Comparison of ENCODE assay signal across 1 cellular context in genomic region chr6:3410385-3411360, GRCh38.
TF ChIP-seq lines count a peak whose summit lies in the region.

No MANE protein-coding gene starts in this region.

TF ChIP-seq in K562, 482 proteins besides CTCF, POLR2A, EP300 and RAD21 (continued from another document and continues in another):
- TF ChIP-seq PBX2 (CRISPR knock-in tag; IDR thresholded peaks at IDR 0.05; ENCODE audit: low read depth) (no peak), PBX2 (tag; conservative IDR thresholded peaks at IDR 0.05; ENCODE audit: low read depth) (no peak), NONO (IDR thresholded peaks at IDR 0.05; ENCODE audit: low read depth in 2 of 2, low read length in 1 of 2) (no peak), XRCC5 (IDR thresholded peaks at IDR 0.05; ENCODE audit: low read depth, low read length) (peak; percentile 68; the same call in 1 of the 2 replicates), MAZ (CRISPR knock-in tag; conservative IDR thresholded peaks at IDR 0.05 in 1 of 2, IDR thresholded peaks at IDR 0.05 in 1 of 2) (peak in 1 of 2 experiments; percentile 43; a peak in 1 of 4 replicates), MYC (IDR thresholded peaks at IDR 0.05; ENCODE audit: low read depth, low read length) (no peak), MYC (CRISPR knock-in tag; IDR thresholded peaks at IDR 0.05; ENCODE audit: borderline replicate concordance, low read depth) (no peak), HMGXB4 (CRISPR knock-in tag; IDR thresholded peaks at IDR 0.05) (no peak), CEBPB (tag; IDR thresholded peaks at IDR 0.05) (no peak), CTCFL (IDR thresholded peaks at IDR 0.05; ENCODE audit: borderline replicate concordance, insufficient read depth, low read depth, low read length, poor library complexity, severe bottlenecking) (peak; percentile 38), BDP1 (IDR thresholded peaks at IDR 0.05; ENCODE audit: insufficient read depth, insufficient read length) (no peak), SPI1 (IDR thresholded peaks at IDR 0.05; ENCODE audit: borderline replicate concordance, low read depth, low read length) (peak; percentile 94), NRF1 (conservative IDR thresholded peaks at IDR 0.05 in 1 of 2, IDR thresholded peaks at IDR 0.05 in 1 of 2) (no peak), YY1 (IDR thresholded peaks at IDR 0.05; ENCODE audit: borderline replicate concordance in 1 of 3, control insufficient read depth in 1 of 3, extremely low read depth in 1 of 3, insufficient read depth in 3 of 3, insufficient read length in 1 of 3, insufficient replicate concordance in 2 of 3, low read depth in 1 of 3, low read length in 2 of 3) (no peak), HDAC2 (IDR thresholded peaks at IDR 0.05) (peak; percentile 39; the same call in 1 of the 2 replicates), ZNF124 (CRISPR knock-in tag; IDR thresholded peaks at IDR 0.05) (no peak), POLR2AphosphoS2 (IDR thresholded peaks at IDR 0.05; ENCODE audit: low read length) (no peak), CREB1 (IDR thresholded peaks at IDR 0.05) (no peak), CREB1 (CRISPR knock-in tag; IDR thresholded peaks at IDR 0.05) (no peak), ZNF408 (CRISPR knock-in tag; IDR thresholded peaks at IDR 0.05; ENCODE audit: low read depth) (no peak), ZNF57 (CRISPR knock-in tag; IDR thresholded peaks at IDR 0.05) (no peak), NCOA1 (IDR thresholded peaks at IDR 0.05; ENCODE audit: low read depth) (no peak), SMC3 (conservative IDR thresholded peaks at IDR 0.05; ENCODE audit: insufficient read depth, low read depth, low read length) (peak; percentile 13; the same call in 1 of the 2 replicates), DEAF1 (CRISPR knock-in tag; IDR thresholded peaks at IDR 0.05) (peak; percentile 34; the same call in 1 of the 2 replicates), CCAR2 (IDR thresholded peaks at IDR 0.05; ENCODE audit: low read depth, low read length) (no peak), HNRNPUL1 (IDR thresholded peaks at IDR 0.05; ENCODE audit: low read length) (no peak), ZNF444 (CRISPR knock-in tag; IDR thresholded peaks at IDR 0.05) (no peak), PPARD (CRISPR knock-in tag; IDR thresholded peaks at IDR 0.05) (no peak), ZNF77 (CRISPR knock-in tag; IDR thresholded peaks at IDR 0.05) (no peak), BCOR (IDR thresholded peaks at IDR 0.05) (no peak), ZNF184 (CRISPR knock-in tag; IDR thresholded peaks at IDR 0.05) (no peak), HDAC3 (IDR thresholded peaks at IDR 0.05; ENCODE audit: borderline replicate concordance, partially characterized antibody) (no peak), CREB3L1 (IDR thresholded peaks at IDR 0.05; ENCODE audit: borderline replicate concordance, low read depth) (peak; percentile 37; the same call in 1 of the 2 replicates), KDM4B (IDR thresholded peaks at IDR 0.05; ENCODE audit: borderline replicate concordance in 2 of 2, low read depth in 1 of 2) (no peak), ZBED1 (IDR thresholded peaks at IDR 0.05) (no peak)
- TF ChIP-seq, protein P1, sequence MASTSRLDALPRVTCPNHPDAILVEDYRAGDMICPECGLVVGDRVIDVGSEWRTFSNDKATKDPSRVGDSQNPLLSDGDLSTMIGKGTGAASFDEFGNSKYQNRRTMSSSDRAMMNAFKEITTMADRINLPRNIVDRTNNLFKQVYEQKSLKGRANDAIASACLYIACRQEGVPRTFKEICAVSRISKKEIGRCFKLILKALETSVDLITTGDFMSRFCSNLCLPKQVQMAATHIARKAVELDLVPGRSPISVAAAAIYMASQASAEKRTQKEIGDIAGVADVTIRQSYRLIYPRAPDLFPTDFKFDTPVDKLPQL (IDR thresholded peaks at IDR 0.05; ENCODE audit: extremely low read depth, insufficient read length), result no peak
- TF ChIP-seq, protein P2, sequence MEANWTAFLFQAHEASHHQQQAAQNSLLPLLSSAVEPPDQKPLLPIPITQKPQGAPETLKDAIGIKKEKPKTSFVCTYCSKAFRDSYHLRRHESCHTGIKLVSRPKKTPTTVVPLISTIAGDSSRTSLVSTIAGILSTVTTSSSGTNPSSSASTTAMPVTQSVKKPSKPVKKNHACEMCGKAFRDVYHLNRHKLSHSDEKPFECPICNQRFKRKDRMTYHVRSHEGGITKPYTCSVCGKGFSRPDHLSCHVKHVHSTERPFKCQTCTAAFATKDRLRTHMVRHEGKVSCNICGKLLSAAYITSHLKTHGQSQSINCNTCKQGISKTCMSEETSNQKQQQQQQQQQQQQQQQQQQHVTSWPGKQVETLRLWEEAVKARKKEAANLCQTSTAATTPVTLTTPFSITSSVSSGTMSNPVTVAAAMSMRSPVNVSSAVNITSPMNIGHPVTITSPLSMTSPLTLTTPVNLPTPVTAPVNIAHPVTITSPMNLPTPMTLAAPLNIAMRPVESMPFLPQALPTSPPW (CRISPR knock-in tag; IDR thresholded peaks at IDR 0.05), result peak; percentile 39
- TF ChIP-seq, protein P3, sequence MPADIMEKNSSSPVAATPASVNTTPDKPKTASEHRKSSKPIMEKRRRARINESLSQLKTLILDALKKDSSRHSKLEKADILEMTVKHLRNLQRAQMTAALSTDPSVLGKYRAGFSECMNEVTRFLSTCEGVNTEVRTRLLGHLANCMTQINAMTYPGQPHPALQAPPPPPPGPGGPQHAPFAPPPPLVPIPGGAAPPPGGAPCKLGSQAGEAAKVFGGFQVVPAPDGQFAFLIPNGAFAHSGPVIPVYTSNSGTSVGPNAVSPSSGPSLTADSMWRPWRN (IDR thresholded peaks at IDR 0.05; ENCODE audit: low read depth), result no peak
- TF ChIP-seq, protein P4, sequence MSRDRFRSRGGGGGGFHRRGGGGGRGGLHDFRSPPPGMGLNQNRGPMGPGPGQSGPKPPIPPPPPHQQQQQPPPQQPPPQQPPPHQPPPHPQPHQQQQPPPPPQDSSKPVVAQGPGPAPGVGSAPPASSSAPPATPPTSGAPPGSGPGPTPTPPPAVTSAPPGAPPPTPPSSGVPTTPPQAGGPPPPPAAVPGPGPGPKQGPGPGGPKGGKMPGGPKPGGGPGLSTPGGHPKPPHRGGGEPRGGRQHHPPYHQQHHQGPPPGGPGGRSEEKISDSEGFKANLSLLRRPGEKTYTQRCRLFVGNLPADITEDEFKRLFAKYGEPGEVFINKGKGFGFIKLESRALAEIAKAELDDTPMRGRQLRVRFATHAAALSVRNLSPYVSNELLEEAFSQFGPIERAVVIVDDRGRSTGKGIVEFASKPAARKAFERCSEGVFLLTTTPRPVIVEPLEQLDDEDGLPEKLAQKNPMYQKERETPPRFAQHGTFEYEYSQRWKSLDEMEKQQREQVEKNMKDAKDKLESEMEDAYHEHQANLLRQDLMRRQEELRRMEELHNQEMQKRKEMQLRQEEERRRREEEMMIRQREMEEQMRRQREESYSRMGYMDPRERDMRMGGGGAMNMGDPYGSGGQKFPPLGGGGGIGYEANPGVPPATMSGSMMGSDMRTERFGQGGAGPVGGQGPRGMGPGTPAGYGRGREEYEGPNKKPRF (IDR thresholded peaks at IDR 0.05; ENCODE audit: low read depth, low read length), result no peak
- TF ChIP-seq, protein P5, sequence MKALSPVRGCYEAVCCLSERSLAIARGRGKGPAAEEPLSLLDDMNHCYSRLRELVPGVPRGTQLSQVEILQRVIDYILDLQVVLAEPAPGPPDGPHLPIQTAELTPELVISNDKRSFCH (CRISPR knock-in tag; IDR thresholded peaks at IDR 0.05), result no peak
- TF ChIP-seq, protein P5 (tag; IDR thresholded peaks at IDR 0.05), result no peak; the same call in 1 of the 2 replicates
- TF ChIP-seq, protein P6, sequence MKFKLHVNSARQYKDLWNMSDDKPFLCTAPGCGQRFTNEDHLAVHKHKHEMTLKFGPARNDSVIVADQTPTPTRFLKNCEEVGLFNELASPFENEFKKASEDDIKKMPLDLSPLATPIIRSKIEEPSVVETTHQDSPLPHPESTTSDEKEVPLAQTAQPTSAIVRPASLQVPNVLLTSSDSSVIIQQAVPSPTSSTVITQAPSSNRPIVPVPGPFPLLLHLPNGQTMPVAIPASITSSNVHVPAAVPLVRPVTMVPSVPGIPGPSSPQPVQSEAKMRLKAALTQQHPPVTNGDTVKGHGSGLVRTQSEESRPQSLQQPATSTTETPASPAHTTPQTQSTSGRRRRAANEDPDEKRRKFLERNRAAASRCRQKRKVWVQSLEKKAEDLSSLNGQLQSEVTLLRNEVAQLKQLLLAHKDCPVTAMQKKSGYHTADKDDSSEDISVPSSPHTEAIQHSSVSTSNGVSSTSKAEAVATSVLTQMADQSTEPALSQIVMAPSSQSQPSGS (CRISPR knock-in tag; IDR thresholded peaks at IDR 0.05), result no peak
